Comparison of ENCODE assay signal across 1 cellular context in the genomic region with DNA sequence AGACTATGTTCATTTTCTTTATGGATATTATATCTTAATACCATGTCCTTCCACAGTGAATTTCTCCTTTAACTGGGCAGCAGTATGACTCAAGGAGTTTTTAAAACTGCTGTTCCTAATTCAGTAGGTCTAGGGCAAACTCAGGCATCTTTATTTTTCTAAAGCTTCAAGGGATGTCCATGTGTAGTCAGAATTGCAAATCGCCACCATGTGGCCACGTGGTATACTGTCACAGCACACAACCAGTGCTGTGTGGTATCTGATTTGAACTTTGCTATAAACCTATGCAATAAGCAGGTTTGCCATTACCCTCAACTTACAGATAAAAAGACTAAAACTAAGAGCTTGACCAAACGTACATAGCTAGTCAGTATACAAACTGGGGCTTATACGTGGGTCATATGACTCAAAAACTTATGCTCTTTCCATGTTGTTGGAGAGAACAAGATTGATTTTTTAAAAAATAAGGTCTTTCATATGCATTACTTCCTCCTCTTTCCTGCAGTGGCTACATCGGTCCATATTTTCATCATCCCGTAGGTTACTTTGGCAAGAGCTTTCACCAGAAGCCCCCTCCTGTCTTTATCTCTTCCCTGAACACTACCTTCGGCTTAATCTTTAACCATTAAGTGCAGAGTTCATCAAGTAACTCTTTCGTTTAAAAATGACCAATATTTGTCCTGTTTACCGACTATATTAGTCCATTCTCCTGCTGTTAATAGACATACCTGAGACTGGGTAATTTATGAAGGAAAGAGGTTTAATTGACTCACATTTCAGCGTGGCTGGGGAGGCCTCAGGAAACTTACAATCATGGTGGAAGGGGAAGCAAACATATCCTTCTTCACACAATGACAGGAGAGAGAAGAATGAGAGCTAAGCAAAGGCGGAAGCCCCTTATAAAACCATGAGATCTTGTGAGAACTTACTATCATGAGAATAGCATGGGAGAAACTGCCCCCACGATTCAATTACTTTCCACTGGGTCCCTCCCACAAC.
TF ChIP-seq lines count a peak whose summit lies in the region.

No MANE protein-coding gene starts in this region.

TF ChIP-seq in HepG2, 621 proteins besides CTCF, POLR2A, EP300 and RAD21 (continued from another document):
- TF ChIP-seq, protein P1, sequence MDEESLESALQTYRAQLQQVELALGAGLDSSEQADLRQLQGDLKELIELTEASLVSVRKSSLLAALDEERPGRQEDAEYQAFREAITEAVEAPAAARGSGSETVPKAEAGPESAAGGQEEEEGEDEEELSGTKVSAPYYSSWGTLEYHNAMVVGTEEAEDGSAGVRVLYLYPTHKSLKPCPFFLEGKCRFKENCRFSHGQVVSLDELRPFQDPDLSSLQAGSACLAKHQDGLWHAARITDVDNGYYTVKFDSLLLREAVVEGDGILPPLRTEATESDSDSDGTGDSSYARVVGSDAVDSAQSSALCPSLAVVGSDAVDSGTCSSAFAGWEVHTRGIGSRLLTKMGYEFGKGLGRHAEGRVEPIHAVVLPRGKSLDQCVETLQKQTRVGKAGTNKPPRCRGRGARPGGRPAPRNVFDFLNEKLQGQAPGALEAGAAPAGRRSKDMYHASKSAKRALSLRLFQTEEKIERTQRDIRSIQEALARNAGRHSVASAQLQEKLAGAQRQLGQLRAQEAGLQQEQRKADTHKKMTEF (CRISPR knock-in tag; IDR thresholded peaks at IDR 0.05) = peak; percentile 21; the same call in 1 of the 2 replicates
- TF ChIP-seq, protein P2, sequence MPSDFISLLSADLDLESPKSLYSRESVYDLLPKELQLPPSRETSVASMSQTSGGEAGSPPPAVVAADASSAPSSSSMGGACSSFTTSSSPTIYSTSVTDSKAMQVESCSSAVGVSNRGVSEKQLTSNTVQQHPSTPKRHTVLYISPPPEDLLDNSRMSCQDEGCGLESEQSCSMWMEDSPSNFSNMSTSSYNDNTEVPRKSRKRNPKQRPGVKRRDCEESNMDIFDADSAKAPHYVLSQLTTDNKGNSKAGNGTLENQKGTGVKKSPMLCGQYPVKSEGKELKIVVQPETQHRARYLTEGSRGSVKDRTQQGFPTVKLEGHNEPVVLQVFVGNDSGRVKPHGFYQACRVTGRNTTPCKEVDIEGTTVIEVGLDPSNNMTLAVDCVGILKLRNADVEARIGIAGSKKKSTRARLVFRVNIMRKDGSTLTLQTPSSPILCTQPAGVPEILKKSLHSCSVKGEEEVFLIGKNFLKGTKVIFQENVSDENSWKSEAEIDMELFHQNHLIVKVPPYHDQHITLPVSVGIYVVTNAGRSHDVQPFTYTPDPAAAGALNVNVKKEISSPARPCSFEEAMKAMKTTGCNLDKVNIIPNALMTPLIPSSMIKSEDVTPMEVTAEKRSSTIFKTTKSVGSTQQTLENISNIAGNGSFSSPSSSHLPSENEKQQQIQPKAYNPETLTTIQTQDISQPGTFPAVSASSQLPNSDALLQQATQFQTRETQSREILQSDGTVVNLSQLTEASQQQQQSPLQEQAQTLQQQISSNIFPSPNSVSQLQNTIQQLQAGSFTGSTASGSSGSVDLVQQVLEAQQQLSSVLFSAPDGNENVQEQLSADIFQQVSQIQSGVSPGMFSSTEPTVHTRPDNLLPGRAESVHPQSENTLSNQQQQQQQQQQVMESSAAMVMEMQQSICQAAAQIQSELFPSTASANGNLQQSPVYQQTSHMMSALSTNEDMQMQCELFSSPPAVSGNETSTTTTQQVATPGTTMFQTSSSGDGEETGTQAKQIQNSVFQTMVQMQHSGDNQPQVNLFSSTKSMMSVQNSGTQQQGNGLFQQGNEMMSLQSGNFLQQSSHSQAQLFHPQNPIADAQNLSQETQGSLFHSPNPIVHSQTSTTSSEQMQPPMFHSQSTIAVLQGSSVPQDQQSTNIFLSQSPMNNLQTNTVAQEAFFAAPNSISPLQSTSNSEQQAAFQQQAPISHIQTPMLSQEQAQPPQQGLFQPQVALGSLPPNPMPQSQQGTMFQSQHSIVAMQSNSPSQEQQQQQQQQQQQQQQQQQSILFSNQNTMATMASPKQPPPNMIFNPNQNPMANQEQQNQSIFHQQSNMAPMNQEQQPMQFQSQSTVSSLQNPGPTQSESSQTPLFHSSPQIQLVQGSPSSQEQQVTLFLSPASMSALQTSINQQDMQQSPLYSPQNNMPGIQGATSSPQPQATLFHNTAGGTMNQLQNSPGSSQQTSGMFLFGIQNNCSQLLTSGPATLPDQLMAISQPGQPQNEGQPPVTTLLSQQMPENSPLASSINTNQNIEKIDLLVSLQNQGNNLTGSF (CRISPR knock-in tag; IDR thresholded peaks at IDR 0.05) = no peak
- TF ChIP-seq ATF1 (CRISPR knock-in tag; IDR thresholded peaks at IDR 0.05) (no peak), SMAD3 (CRISPR knock-in tag; IDR thresholded peaks at IDR 0.05) (0 out of 2 replicates have a peak, but pooled peaks have one; percentile 33), MXI1 (IDR thresholded peaks at IDR 0.05; ENCODE audit: borderline replicate concordance, low read depth, low read length) (no peak; the same call in 2 of the 3 replicates), TBX3 (IDR thresholded peaks at IDR 0.05; ENCODE audit: borderline replicate concordance) (no peak), ZFP37 (CRISPR knock-in tag; IDR thresholded peaks at IDR 0.05; ENCODE audit: borderline replicate concordance) (no peak), SALL1 (CRISPR knock-in tag; IDR thresholded peaks at IDR 0.05) (peak; percentile 39; the same call in 1 of the 2 replicates), FOXP1 (IDR thresholded peaks at IDR 0.05) (no peak), FOXP1 (CRISPR knock-in tag; IDR thresholded peaks at IDR 0.05) (0 out of 2 replicates have a peak, but pooled peaks have one; percentile 27), ZNF652 (CRISPR knock-in tag; IDR thresholded peaks at IDR 0.05; ENCODE audit: borderline replicate concordance, low read depth) (peak; percentile 65; the same call in 1 of the 2 replicates), PPARG (CRISPR knock-in tag; conservative IDR thresholded peaks at IDR 0.05) (0 out of 2 replicates have a peak, but pooled peaks have one; percentile 9), RBM39 (IDR thresholded peaks at IDR 0.05; ENCODE audit: low read depth, low read length, poor library complexity, severe bottlenecking) (no peak), ZNF331 (CRISPR knock-in tag; IDR thresholded peaks at IDR 0.05) (peak; percentile 56; the same call in 1 of the 2 replicates), FOXA1 (IDR thresholded peaks at IDR 0.05) (no peak), FOXA1 (CRISPR knock-in tag; IDR thresholded peaks at IDR 0.05) (no peak)
- TF ChIP-seq, protein P3, sequence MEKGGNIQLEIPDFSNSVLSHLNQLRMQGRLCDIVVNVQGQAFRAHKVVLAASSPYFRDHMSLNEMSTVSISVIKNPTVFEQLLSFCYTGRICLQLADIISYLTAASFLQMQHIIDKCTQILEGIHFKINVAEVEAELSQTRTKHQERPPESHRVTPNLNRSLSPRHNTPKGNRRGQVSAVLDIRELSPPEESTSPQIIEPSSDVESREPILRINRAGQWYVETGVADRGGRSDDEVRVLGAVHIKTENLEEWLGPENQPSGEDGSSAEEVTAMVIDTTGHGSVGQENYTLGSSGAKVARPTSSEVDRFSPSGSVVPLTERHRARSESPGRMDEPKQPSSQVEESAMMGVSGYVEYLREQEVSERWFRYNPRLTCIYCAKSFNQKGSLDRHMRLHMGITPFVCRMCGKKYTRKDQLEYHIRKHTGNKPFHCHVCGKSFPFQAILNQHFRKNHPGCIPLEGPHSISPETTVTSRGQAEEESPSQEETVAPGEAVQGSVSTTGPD (CRISPR knock-in tag; IDR thresholded peaks at IDR 0.05) = 0 out of 2 replicates have a peak, but pooled peaks have one; percentile 56
- TF ChIP-seq, protein P4, sequence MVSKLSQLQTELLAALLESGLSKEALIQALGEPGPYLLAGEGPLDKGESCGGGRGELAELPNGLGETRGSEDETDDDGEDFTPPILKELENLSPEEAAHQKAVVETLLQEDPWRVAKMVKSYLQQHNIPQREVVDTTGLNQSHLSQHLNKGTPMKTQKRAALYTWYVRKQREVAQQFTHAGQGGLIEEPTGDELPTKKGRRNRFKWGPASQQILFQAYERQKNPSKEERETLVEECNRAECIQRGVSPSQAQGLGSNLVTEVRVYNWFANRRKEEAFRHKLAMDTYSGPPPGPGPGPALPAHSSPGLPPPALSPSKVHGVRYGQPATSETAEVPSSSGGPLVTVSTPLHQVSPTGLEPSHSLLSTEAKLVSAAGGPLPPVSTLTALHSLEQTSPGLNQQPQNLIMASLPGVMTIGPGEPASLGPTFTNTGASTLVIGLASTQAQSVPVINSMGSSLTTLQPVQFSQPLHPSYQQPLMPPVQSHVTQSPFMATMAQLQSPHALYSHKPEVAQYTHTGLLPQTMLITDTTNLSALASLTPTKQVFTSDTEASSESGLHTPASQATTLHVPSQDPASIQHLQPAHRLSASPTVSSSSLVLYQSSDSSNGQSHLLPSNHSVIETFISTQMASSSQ (IDR thresholded peaks at IDR 0.05; ENCODE audit: low read depth) = peak; percentile 88
- TF ChIP-seq, protein P4 (CRISPR knock-in tag; IDR thresholded peaks at IDR 0.05; ENCODE audit: borderline replicate concordance) = peak; percentile 86; the same call in 1 of the 2 replicates
- TF ChIP-seq, protein P5, sequence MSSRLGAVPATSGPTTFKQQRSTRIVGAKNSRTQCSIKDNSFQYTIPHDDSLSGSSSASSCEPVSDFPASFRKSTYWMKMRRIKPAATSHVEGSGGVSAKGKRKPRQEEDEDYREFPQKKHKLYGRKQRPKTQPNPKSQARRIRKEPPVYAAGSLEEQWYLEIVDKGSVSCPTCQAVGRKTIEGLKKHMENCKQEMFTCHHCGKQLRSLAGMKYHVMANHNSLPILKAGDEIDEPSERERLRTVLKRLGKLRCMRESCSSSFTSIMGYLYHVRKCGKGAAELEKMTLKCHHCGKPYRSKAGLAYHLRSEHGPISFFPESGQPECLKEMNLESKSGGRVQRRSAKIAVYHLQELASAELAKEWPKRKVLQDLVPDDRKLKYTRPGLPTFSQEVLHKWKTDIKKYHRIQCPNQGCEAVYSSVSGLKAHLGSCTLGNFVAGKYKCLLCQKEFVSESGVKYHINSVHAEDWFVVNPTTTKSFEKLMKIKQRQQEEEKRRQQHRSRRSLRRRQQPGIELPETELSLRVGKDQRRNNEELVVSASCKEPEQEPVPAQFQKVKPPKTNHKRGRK (CRISPR knock-in tag; IDR thresholded peaks at IDR 0.05) = no peak
- TF ChIP-seq, protein P6, sequence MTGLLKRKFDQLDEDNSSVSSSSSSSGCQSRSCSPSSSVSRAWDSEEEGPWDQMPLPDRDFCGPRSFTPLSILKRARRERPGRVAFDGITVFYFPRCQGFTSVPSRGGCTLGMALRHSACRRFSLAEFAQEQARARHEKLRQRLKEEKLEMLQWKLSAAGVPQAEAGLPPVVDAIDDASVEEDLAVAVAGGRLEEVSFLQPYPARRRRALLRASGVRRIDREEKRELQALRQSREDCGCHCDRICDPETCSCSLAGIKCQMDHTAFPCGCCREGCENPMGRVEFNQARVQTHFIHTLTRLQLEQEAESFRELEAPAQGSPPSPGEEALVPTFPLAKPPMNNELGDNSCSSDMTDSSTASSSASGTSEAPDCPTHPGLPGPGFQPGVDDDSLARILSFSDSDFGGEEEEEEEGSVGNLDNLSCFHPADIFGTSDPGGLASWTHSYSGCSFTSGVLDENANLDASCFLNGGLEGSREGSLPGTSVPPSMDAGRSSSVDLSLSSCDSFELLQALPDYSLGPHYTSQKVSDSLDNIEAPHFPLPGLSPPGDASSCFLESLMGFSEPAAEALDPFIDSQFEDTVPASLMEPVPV (CRISPR knock-in tag; IDR thresholded peaks at IDR 0.05) = no peak
